Comparison of ENCODE assay signal across 8 cellular contexts in genomic region chr12:104358353-104359003, GRCh38. TPM values are rescaled to one million over a fixed set of nuclear protein-coding genes. Genes with fewer than 3 reads are reported as not detected.
DNase-seq lines count a peak whose midpoint lies in the region; ATAC-seq, FAIRE-seq and TF ChIP-seq lines count a peak whose summit lies in the region.

No MANE protein-coding gene starts in this region.

- H3K36me3 ChIP-seq in H1 (ENCODE audit: control insufficient read depth in 2 of 4, insufficient read depth in 4 of 4, low read length in 3 of 4), result no peaks in the 10 kb centered on the region; a peak in 1 of 8 replicates
- no peaks in the 10 kb centered on the region for H3K36me3 ChIP-seq in naive thymus-derived CD4-positive, alpha-beta T cell (ENCODE audit: control insufficient read depth in 2 of 3, insufficient read depth in 3 of 3, low read length in 3 of 3)

- intact Hi-C loops in naive thymus-derived CD4-positive, alpha-beta T cell (cut with micrococcal nuclease), result loop anchor here (1.0 to 5.0 kb wide), 9 partner anchors 55 to 481 kb away; partner anchors contain the start of genes TXNRD1 (in 2 of the 2), EID3 (in 1 of the 2) and NFYB (in 1 of the 2)

- H3K4me1 ChIP-seq in H1 (replicated peaks in 1 of 4; ENCODE audit: control insufficient read depth in 3 of 4, insufficient read depth in 4 of 4, low read length in 3 of 4), result no peaks in the 10 kb centered on the region
- H3K4me1 ChIP-seq in naive thymus-derived CD4-positive, alpha-beta T cell (ENCODE audit: control insufficient read depth in 2 of 2, insufficient read depth in 2 of 2, low read length in 2 of 2), result no peaks in the 10 kb centered on the region

- 93% methylated on average over 5 of the region's 5 CpGs; no CpG with 5 or more reads in 1 of the 2 experiments for WGBS in H1 (ENCODE audit: extremely low coverage in 1 of 2, insufficient coverage in 1 of 2, insufficient read length in 1 of 2, insufficient replicate concordance in 2 of 2, low coverage in 1 of 2, low lambda C conversion rate in 2 of 2, missing lambda C conversion rate in 1 of 2), 2 experiments

- peak; percentile 66 for ATAC-seq in HG02870 (IDR thresholded peaks at IDR 0.05; ENCODE audit: unreplicated experiment)
- peak; percentile 97 for ATAC-seq in naive thymus-derived CD4-positive, alpha-beta T cell

- no peaks in the 10 kb centered on the region for H3K9me3 ChIP-seq in H1 (ENCODE audit: insufficient read depth in 2 of 2, low read depth in 1 of 2, low read length in 1 of 2)
- no peaks in the 10 kb centered on the region for H3K9me3 ChIP-seq in naive thymus-derived CD4-positive, alpha-beta T cell (ENCODE audit: control insufficient read depth in 2 of 3, low read length in 3 of 3)

- H3K4me3 ChIP-seq in H1 (ENCODE audit: extremely low read depth in 1 of 4, insufficient read depth in 2 of 4, low read depth in 3 of 4, low read length in 4 of 4), result no peak overlapping the region
- H3K4me3 ChIP-seq in naive thymus-derived CD4-positive, alpha-beta T cell (ENCODE audit: low read length), result no peak overlapping the region

- H2AFZ ChIP-seq in H1 (ENCODE audit: low read length), result no peak overlapping the region

- peaks cover 2% of the 10 kb centered on the region for H3K4me1 Mint-ChIP-seq in activated CD4-positive, alpha-beta memory T cell treated with anti-CD3 and anti-CD28 coated beads, Interleukin-2, amount 10 ng/mL, durations not matched to agents 7 days and 5 days
- H3K4me1 Mint-ChIP-seq in naive thymus-derived CD4-positive, alpha-beta T cell, result peaks cover 0 to 13% (median 0%) of the 10 kb centered on the region in 7 donors

- TF ChIP-seq EP300 in H1 (IDR thresholded peaks at IDR 0.05; ENCODE audit: borderline replicate concordance in 1 of 2, low read depth in 2 of 2, low read length in 2 of 2), result no peak

- H2BK120ac ChIP-seq in H1 (replicated peaks; ENCODE audit: low read depth, low read length), result no peak overlapping the region

- no peaks in the 10 kb centered on the region for H3K27me3 ChIP-seq in H1 (replicated peaks in 1 of 4; ENCODE audit: control insufficient read depth in 3 of 4, extremely low read depth in 1 of 4, insufficient read depth in 3 of 4, low read length in 3 of 4)
- no peaks in the 10 kb centered on the region for H3K27me3 ChIP-seq in naive thymus-derived CD4-positive, alpha-beta T cell (ENCODE audit: control insufficient read depth in 2 of 2, insufficient read depth in 2 of 2, low read length in 2 of 2)

- no peak overlapping the region for H2BK12ac ChIP-seq in H1 (ENCODE audit: low read depth, low read length)

- H3K27me3 Mint-ChIP-seq in activated CD4-positive, alpha-beta memory T cell treated with anti-CD3 and anti-CD28 coated beads, Interleukin-2, amount 10 ng/mL, durations not matched to agents 7 days and 5 days, result no peaks in the 10 kb centered on the region
- no peaks in the 10 kb centered on the region for H3K27me3 Mint-ChIP-seq in naive thymus-derived CD4-positive, alpha-beta T cell

- H2BK20ac ChIP-seq in H1 (ENCODE audit: low read length), result no peak overlapping the region

- POLR2A ChIA-PET in activated CD4-positive, alpha-beta memory T cell treated with anti-CD3 and anti-CD28 coated beads, Interleukin-2, amount 10 ng/mL, durations not matched to agents 7 days and 5 days (lab: Charles Lee), result interaction anchor here (1.0 kb wide), 1 partner anchor 70 kb away, joined by 5 read pairs; no protein-coding TSS in a partner anchor
- POLR2A ChIA-PET in H1 (lab: Charles Lee; ENCODE audit: partially characterized antibody), result no interaction called here
- POLR2A ChIA-PET in naive thymus-derived CD4-positive, alpha-beta T cell (lab: Charles Lee), result interaction anchor here (1.0 kb wide), 1 partner anchor 69 kb away, joined by 3 read pairs; no protein-coding TSS in a partner anchor

- H3K27ac ChIP-seq in H1 (ENCODE audit: low read depth, low read length), result no peak overlapping the region
- no peak overlapping the region for H3K27ac ChIP-seq in naive thymus-derived CD4-positive, alpha-beta T cell (ENCODE audit: low read depth, low read length)

- no peak for FAIRE-seq in H1 (lab: Jason Lieb, UNC)

- H2AK5ac ChIP-seq in H1 (ENCODE audit: low read depth, low read length), result no peak overlapping the region

- H3K4me3 Mint-ChIP-seq in activated CD4-positive, alpha-beta memory T cell treated with anti-CD3 and anti-CD28 coated beads, Interleukin-2, amount 10 ng/mL, durations not matched to agents 7 days and 5 days, result no peak overlapping the region
- no peak overlapping the region for H3K4me3 Mint-ChIP-seq in naive thymus-derived CD4-positive, alpha-beta T cell

- H3K14ac ChIP-seq in H1 (ENCODE audit: insufficient read length), result no peak overlapping the region

- no peak overlapping the region for H2BK15ac ChIP-seq in H1 (ENCODE audit: low read length)

- peak; percentile 54 for DNase-seq in NCI-H2196 (lab: John Stamatoyannopoulos, UW; ENCODE audit: unreplicated experiment)
- DNase-seq in NCI-H2196 treated with DMSO at 0.1 percent for 48 hours (lab: John Stamatoyannopoulos, UW; ENCODE audit: unreplicated experiment), result no peak
- peak; percentile 68 for DNase-seq in NCI-H69 (lab: John Stamatoyannopoulos, UW)
- peak; percentile 78 for DNase-seq in activated CD4-positive, alpha-beta memory T cell treated with anti-CD3 and anti-CD28 coated beads, Interleukin-2, amount 10 ng/mL, durations not matched to agents 7 days and 5 days
- DNase-seq in H1 (ENCODE audit: low read depth in 1 of 2, low spot score in 2 of 2), result peak in 1 of 2 experiments; percentile 74
- DNase-seq in naive thymus-derived CD4-positive, alpha-beta T cell, result peak; percentile 33 to 73 (median 63)
- peak; percentile 50 for DNase-seq in stimulated activated naive CD4-positive, alpha-beta T cell treated with Interleukin-2 at 50 U/mL for 16 hours (lab: John Stamatoyannopoulos, UW)

- no peak for TF ChIP-seq POLR2A in H1 (IDR thresholded peaks at IDR 0.05; ENCODE audit: control extremely low read depth in 1 of 2, low read depth in 2 of 2, low read length in 2 of 2)

- CTCF ChIA-PET in activated CD4-positive, alpha-beta memory T cell treated with anti-CD3 and anti-CD28 coated beads, Interleukin-2, amount 10 ng/mL, durations not matched to agents 7 days and 5 days (lab: Charles Lee), result interaction anchor here (0.8 to 4.4 kb wide), 14 partner anchors 9 to 696 kb away, joined by 3 to 40 read pairs (median 4); partner anchors contain the start of gene TXNRD1
- CTCF ChIA-PET in H1 (lab: Charles Lee; ENCODE audit: partially characterized antibody), result interaction anchor here (0.6 to 2.2 kb wide), 17 partner anchors 9 to 437 kb away, joined by 3 to 16 read pairs (median 4); no protein-coding TSS in a partner anchor
- CTCF ChIA-PET in naive thymus-derived CD4-positive, alpha-beta T cell (lab: Charles Lee), result interaction anchor here (0.6 to 1.8 kb wide), 15 partner anchors 9 to 632 kb away, joined by 3 to 8 read pairs (median 4); partner anchors contain the start of gene TXNRD1

- no peaks in the 10 kb centered on the region for H3K23me2 ChIP-seq in H1 (ENCODE audit: low read depth, low read length)

- H2BK5ac ChIP-seq in H1 (ENCODE audit: low read depth, low read length), result no peak overlapping the region

- no peak overlapping the region for H3K4me2 ChIP-seq in H1 (ENCODE audit: insufficient read depth in 1 of 2, low read depth in 2 of 2, low read length in 2 of 2)

- H4K20me1 ChIP-seq in H1 (replicated peaks in 1 of 2; ENCODE audit: control insufficient read depth in 1 of 2, insufficient read depth in 2 of 2, low read length in 2 of 2), result no peaks in the 10 kb centered on the region

- no peak overlapping the region for H3K56ac ChIP-seq in H1 (replicated peaks; ENCODE audit: insufficient read length, low read depth, low read length)

- no peaks in the 10 kb centered on the region for H3K79me2 ChIP-seq in H1 (ENCODE audit: control insufficient read depth in 1 of 2, insufficient read depth in 2 of 2, low read length in 2 of 2)

- peak; percentile 71 to 93 (median 77) for TF ChIP-seq CTCF in H1 (IDR thresholded peaks at IDR 0.05; ENCODE audit: control extremely low read depth in 1 of 3, insufficient read depth in 1 of 3, low read depth in 1 of 3, low read length in 3 of 3)

- TF ChIP-seq RAD21 in H1 (IDR thresholded peaks at IDR 0.05 in 1 of 2, conservative IDR thresholded peaks at IDR 0.05 in 1 of 2; ENCODE audit: low read depth in 2 of 2, low read length in 2 of 2), result peak; percentile 85

- no peak overlapping the region for H4K8ac ChIP-seq in H1 (ENCODE audit: extremely low read depth, insufficient read depth, low read length)

- H3K4ac ChIP-seq in H1 (replicated peaks; ENCODE audit: insufficient read length, low read depth, low read length), result no peak overlapping the region

- H3K36me3 Mint-ChIP-seq in activated CD4-positive, alpha-beta memory T cell treated with anti-CD3 and anti-CD28 coated beads, Interleukin-2, amount 10 ng/mL, durations not matched to agents 7 days and 5 days (ENCODE audit: low read depth), result no peaks in the 10 kb centered on the region
- H3K36me3 Mint-ChIP-seq in naive thymus-derived CD4-positive, alpha-beta T cell, result peaks cover 0 to 2% (median 0%) of the 10 kb centered on the region in 5 donors

- no peak overlapping the region for H3K23ac ChIP-seq in H1 (ENCODE audit: insufficient read length)

- no peak overlapping the region for H3K27ac Mint-ChIP-seq in activated CD4-positive, alpha-beta memory T cell treated with anti-CD3 and anti-CD28 coated beads, Interleukin-2, amount 10 ng/mL, durations not matched to agents 7 days and 5 days
- no peak overlapping the region for H3K27ac Mint-ChIP-seq in naive thymus-derived CD4-positive, alpha-beta T cell

- no peaks in the 10 kb centered on the region for H3K79me1 ChIP-seq in H1 (ENCODE audit: low read depth, low read length)

- H3K9me3 Mint-ChIP-seq in activated CD4-positive, alpha-beta memory T cell treated with anti-CD3 and anti-CD28 coated beads, Interleukin-2, amount 10 ng/mL, durations not matched to agents 7 days and 5 days, result no peaks in the 10 kb centered on the region
- no peaks in the 10 kb centered on the region for H3K9me3 Mint-ChIP-seq in naive thymus-derived CD4-positive, alpha-beta T cell

- H4K5ac ChIP-seq in H1 (ENCODE audit: insufficient read length, low read depth, low read length), result no peak overlapping the region

- H4K91ac ChIP-seq in H1 (replicated peaks; ENCODE audit: insufficient read length, low read length), result no peak overlapping the region

- no peak overlapping the region for H3K9ac ChIP-seq in H1 (replicated peaks in 1 of 4; ENCODE audit: extremely low read depth in 1 of 4, low read depth in 3 of 4, low read length in 3 of 4)

- no peak overlapping the region for H3K18ac ChIP-seq in H1 (ENCODE audit: extremely low read depth, low read length)

RNA-seq across cellular contexts. Expression of gene EID3, which starts 54.9 kb away (rescaled TPM):
- total RNA-seq in activated CD4-positive, alpha-beta memory T cell treated with anti-CD3 and anti-CD28 coated beads, Interleukin-2, amount 10 ng/mL, durations not matched to agents 7 days and 5 days, result 1 to 10 TPM; 3.4 to 4.2 TPM
- 2.2 and 2.8 TPM in 2 replicates for total RNA-seq in H1 (2021; fragmentation: NEBNext Ultra II Directional; extraction: Animal tissue kit (Norgen Biotek cat#: 25700))
- 1.0 and 1.2 TPM in 2 replicates for polyA plus RNA-seq in H1 (2011; rRNA removed)
- polyA plus RNA-seq in H1 (2011; cell fraction: cytosol; rRNA removed), result 2.6 TPM
- 1.2 TPM for polyA plus RNA-seq in H1 (2011; cell fraction: nucleus; rRNA removed)
- polyA plus RNA-seq in H1 (2012, experiment 1 of 2), result 1.8 to 2.6 TPM (median 1.9 TPM) in 4 replicates
- 0.34 TPM for polyA plus RNA-seq in H1 (2012, experiment 2 of 2)
- polyA plus RNA-seq in H1 (2013, experiment 1 of 2), result 1.0 TPM
- polyA plus RNA-seq in H1 (2013, experiment 2 of 2), result 1.1 TPM
- polyA minus RNA-seq in H1 (2011; rRNA and poly(A)+ RNA removed), result 1.8 and 2.5 TPM in 2 replicates
- polyA minus RNA-seq in H1 (2011; cell fraction: cytosol; rRNA and poly(A)+ RNA removed), result 2.3 TPM
- 9.2 TPM for polyA minus RNA-seq in H1 (2011; cell fraction: nucleus; rRNA and poly(A)+ RNA removed)
- total RNA-seq in naive thymus-derived CD4-positive, alpha-beta T cell, result 10 to 100 TPM in 3 of 5 experiments, 1 to 10 TPM in 2; 8.2 to 11.8 (median 10.4) TPM
- polyA plus RNA-seq in naive thymus-derived CD4-positive, alpha-beta T cell, result 10 to 100 TPM; 14.4 to 16.3 TPM
